In genomic region chr9:132543251-132543650, GRCh38 we compare ENCODE assay signal across 29 cellular contexts. TPM values are rescaled to one million over a fixed set of nuclear protein-coding genes. Genes with fewer than 3 reads are reported as not detected.
"Had no signal": no experiment of that assay in that cellular context is flagged by ENCODE, and none has a peak within 500 bp of the region (broad histone marks: within the 10 kb centered on the region; RNA-seq: fewer than 3 reads in every experiment).

No MANE protein-coding gene starts in this region.

- H3K9me3 ChIP-seq: heart right ventricle, left ventricle myocardium inferior, mucosa of descending colon, pancreas, psoas muscle, sigmoid colon, spleen, tibial nerve, vagina had no signal

- H3K4me1 Mint-ChIP-seq: naive thymus-derived CD4-positive, alpha-beta T cell had no signal

- H3K27me3 ChIP-seq: hepatocyte, pancreas, vagina had no signal

- H3K4me1 ChIP-seq: pancreas, psoas muscle had no signal

- H2AFZ ChIP-seq: hepatocyte had no signal

- H3K36me3 ChIP-seq: heart right ventricle, left ventricle myocardium inferior, pancreas, sigmoid colon, spleen, tibial nerve, vagina had no signal

- H3K4me2 ChIP-seq: hepatocyte had no signal

- H3K27ac ChIP-seq: heart right ventricle, hepatocyte, left ventricle myocardium inferior, pancreas, psoas muscle, sigmoid colon, spleen, tibial nerve, vagina had no signal

- FAIRE-seq: pancreas, small intestine had no signal

- H3K4me3 ChIP-seq: heart right ventricle, hepatocyte, left ventricle myocardium inferior, lung, mucosa of descending colon, pancreas, psoas muscle, sigmoid colon, spleen, tibial nerve, vagina had no signal

- H3K4me3 Mint-ChIP-seq: naive thymus-derived CD4-positive, alpha-beta T cell; natural killer cell treated with Interleukin-12 subunit alpha and Interleukin-12 subunit beta and Interleukin-15 and Interleukin-18, amount 100 ng/mL, for 72 hours; stimulated activated memory B cell treated with anti-CD40 and anti-IgM and Interleukin-4, amounts not matched to agents 10 μg/mL and 1 μg/mL and 100 μg/mL, for 72 hours; stimulated activated naive CD8-positive, alpha-beta T cell treated with anti-CD3 and anti-CD28 coated beads, Interleukin-15, amount 100 ng/mL, for 72 hours; type B pancreatic cell had no signal

- H3K27ac Mint-ChIP-seq: naive thymus-derived CD4-positive, alpha-beta T cell; natural killer cell treated with Interleukin-12 subunit alpha and Interleukin-12 subunit beta and Interleukin-15 and Interleukin-18, amount 100 ng/mL, for 72 hours; stimulated activated memory B cell treated with anti-CD40 and anti-IgM and Interleukin-4, amounts not matched to agents 10 μg/mL and 1 μg/mL and 100 μg/mL, for 72 hours had no signal

- H3K36me3 Mint-ChIP-seq: naive thymus-derived CD4-positive, alpha-beta T cell; natural killer cell treated with Interleukin-12 subunit alpha and Interleukin-12 subunit beta and Interleukin-15 and Interleukin-18, amount 100 ng/mL, for 72 hours; stimulated activated memory B cell treated with anti-CD40 and anti-IgM and Interleukin-4, amounts not matched to agents 10 μg/mL and 1 μg/mL and 100 μg/mL, for 72 hours; type B pancreatic cell had no signal

- DNase-seq: heart right ventricle; islet precursor cell; left ventricle myocardium inferior; midbrain; naive thymus-derived CD4-positive, alpha-beta T cell; sigmoid colon; small intestine; spleen; stimulated activated CD4-positive, alpha-beta T cell treated with anti-CD3 and anti-CD28 coated beads, Interleukin-4, amount 100 ng/mL, for 24 hours; stimulated activated naive CD4-positive, alpha-beta T cell treated with Interleukin-2 at 50 U/mL for 16 hours; stimulated activated naive CD8-positive, alpha-beta T cell treated with anti-CD3 and anti-CD28 coated beads, Interleukin-15, amount 100 ng/mL, for 72 hours had no signal

- H3K79me2 ChIP-seq: hepatocyte had no signal

- H3K9me3 Mint-ChIP-seq: naive thymus-derived CD4-positive, alpha-beta T cell; natural killer cell treated with Interleukin-12 subunit alpha and Interleukin-12 subunit beta and Interleukin-15 and Interleukin-18, amount 100 ng/mL, for 72 hours; neural crest cell; stimulated activated memory B cell treated with anti-CD40 and anti-IgM and Interleukin-4, amounts not matched to agents 10 μg/mL and 1 μg/mL and 100 μg/mL, for 72 hours; stimulated activated naive CD8-positive, alpha-beta T cell treated with anti-CD3 and anti-CD28 coated beads, Interleukin-15, amount 100 ng/mL, for 72 hours; type B pancreatic cell had no signal

RNA-seq across cellular contexts. Expression of gene BARHL1, which starts 39.2 kb away (rescaled TPM):
- total RNA-seq: heart right ventricle; hepatocyte; kidney epithelial cell; left ventricle myocardium inferior; lower leg skin; lung; mesenteric fat pad; mucosa of descending colon; myocyte; naive thymus-derived CD4-positive, alpha-beta T cell; natural killer cell treated with Interleukin-12 subunit alpha and Interleukin-12 subunit beta and Interleukin-15 and Interleukin-18, amount 100 ng/mL, for 72 hours; neural crest cell; osteoblast; pancreas; psoas muscle; sigmoid colon; spleen; temporal lobe; tibial nerve; urinary bladder; vagina had no signal
- polyA plus RNA-seq: heart right ventricle; hepatocyte; lung; naive thymus-derived CD4-positive, alpha-beta T cell; psoas muscle; sigmoid colon; small intestine; spleen; urinary bladder had no signal
